In the genomic region with DNA sequence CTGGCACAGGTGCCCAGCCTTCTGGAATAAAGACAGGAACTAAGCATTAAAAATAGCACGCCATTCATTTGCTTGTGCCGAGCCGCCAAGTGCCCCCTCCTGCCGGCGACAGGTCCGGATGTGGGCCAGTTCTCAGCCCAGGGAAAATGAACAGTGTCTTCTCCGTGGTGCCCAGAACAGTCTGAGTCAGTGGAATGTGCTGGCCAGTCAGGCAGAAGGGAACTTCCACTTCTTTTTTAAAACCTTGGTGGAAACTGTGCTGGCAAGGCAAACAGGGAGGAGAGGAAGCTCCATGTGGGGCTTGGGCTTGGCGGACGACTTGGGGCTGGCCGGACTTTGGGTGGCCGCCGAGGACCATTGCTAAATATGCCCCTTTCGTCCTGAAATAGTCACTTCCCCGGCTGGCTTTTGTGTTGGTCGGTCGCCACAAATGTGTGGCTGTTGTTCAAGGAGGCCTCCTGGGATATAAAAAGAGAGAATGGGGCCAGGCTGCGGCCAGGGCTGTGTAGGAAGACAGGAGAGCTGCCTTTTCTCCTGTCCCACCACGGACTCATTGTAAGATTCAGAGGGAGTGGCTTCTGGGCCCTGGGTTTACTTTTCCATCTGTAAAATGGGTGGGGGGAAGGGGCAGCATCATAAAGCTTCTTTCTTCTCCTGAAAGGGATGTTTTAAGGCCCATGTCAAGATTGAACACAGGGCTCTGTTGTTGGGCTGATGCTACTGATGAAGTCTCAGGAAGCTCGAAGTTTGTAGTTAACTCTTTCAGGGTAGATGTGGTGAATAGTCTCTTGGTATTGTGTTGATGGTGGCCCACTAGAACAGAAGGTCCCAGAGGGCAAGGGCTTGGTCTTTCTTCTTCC, we compare ENCODE assay signal across 8 cellular contexts.
A peak's percentile ranks its signal among the peaks of the same experiment; 100 is the strongest.
DNase-seq lines count a peak whose midpoint lies in the region; ATAC-seq and TF ChIP-seq lines count a peak whose summit lies in the region.

No MANE protein-coding gene starts in this region.

- peaks cover 47% of the 10 kb centered on the region for H3K36me3 Mint-ChIP-seq in stimulated activated effector memory CD8-positive, alpha-beta T cell treated with anti-CD3 and anti-CD28 coated beads, Interleukin-12 subunit alpha, Interleukin-12 subunit beta, amount 100 ng/mL, for 72 hours

- DNase-seq in activated gamma-delta T cell treated with Interleukin-2 at 50 U/mL for 16 hours (peak; percentile 7), activated gamma-delta T cell (lab: John Stamatoyannopoulos, UW) (no peak), amygdala (lab: John Stamatoyannopoulos, UW) (peak in 42 of 56 donors; percentile 27 to 82 (median 58)), inferior parietal cortex (ENCODE audit: extremely low spot score) (peak; percentile 45), hepatocyte (ENCODE audit: low spot score) (no peak), DMS53 (lab: John Stamatoyannopoulos, UW) (no peak)
- DNase-seq in stimulated activated effector memory CD8-positive, alpha-beta T cell treated with anti-CD3 and anti-CD28 coated beads, Interleukin-12 subunit alpha, Interleukin-12 subunit beta, amount 100 ng/mL, for 72 hours (ENCODE audit: low spot score in 2 of 2) = no peak

- WGBS in hepatocyte (ENCODE audit: low lambda C conversion rate, missing lambda C conversion rate) = 73% methylated on average over 19 of the region's 19 CpGs

- H3K4me2 ChIP-seq in hepatocyte = no peak overlapping the region

- ATAC-seq in stimulated activated effector memory CD8-positive, alpha-beta T cell treated with anti-CD3 and anti-CD28 coated beads, Interleukin-12 subunit alpha, Interleukin-12 subunit beta, amount 100 ng/mL, for 72 hours = peak; percentile 80
- no peak for ATAC-seq in HG03469 (IDR thresholded peaks at IDR 0.05; ENCODE audit: unreplicated experiment)

- peaks cover 24% of the 10 kb centered on the region for H3K79me2 ChIP-seq in hepatocyte

- H3K9me2 ChIP-seq in hepatocyte (replicated peaks; ENCODE audit: insufficient read depth) = no peaks in the 10 kb centered on the region

- H3K4me1 ChIP-seq in hepatocyte (ENCODE audit: insufficient read depth) = no peaks in the 10 kb centered on the region

- H3K4me1 Mint-ChIP-seq in stimulated activated effector memory CD8-positive, alpha-beta T cell treated with anti-CD3 and anti-CD28 coated beads, Interleukin-12 subunit alpha, Interleukin-12 subunit beta, amount 100 ng/mL, for 72 hours = peaks cover 65% of the 10 kb centered on the region

- no peaks in the 10 kb centered on the region for H3K36me3 ChIP-seq in hepatocyte (replicated peaks; ENCODE audit: insufficient read depth, low read depth)

- H3K4me3 Mint-ChIP-seq in stimulated activated effector memory CD8-positive, alpha-beta T cell treated with anti-CD3 and anti-CD28 coated beads, Interleukin-12 subunit alpha, Interleukin-12 subunit beta, amount 100 ng/mL, for 72 hours = no peak overlapping the region

- no peak for TF ChIP-seq CTCF in hepatocyte (IDR thresholded peaks at IDR 0.05; ENCODE audit: poor library complexity)

- no peaks in the 10 kb centered on the region for H3K27me3 ChIP-seq in hepatocyte

- no peak overlapping the region for H3K27ac ChIP-seq in hepatocyte

- peak overlapping the region; percentile 65 for H3K27ac Mint-ChIP-seq in stimulated activated effector memory CD8-positive, alpha-beta T cell treated with anti-CD3 and anti-CD28 coated beads, Interleukin-12 subunit alpha, Interleukin-12 subunit beta, amount 100 ng/mL, for 72 hours

- H3K9me3 ChIP-seq in hepatocyte (ENCODE audit: low read depth) = no peaks in the 10 kb centered on the region

- no peak overlapping the region for H3K4me3 ChIP-seq in hepatocyte

- no peaks in the 10 kb centered on the region for H4K20me1 ChIP-seq in hepatocyte (ENCODE audit: insufficient read depth, poor library complexity, severe bottlenecking)

- no peak overlapping the region for H2AFZ ChIP-seq in hepatocyte

- no peaks in the 10 kb centered on the region for H3K9me3 Mint-ChIP-seq in stimulated activated effector memory CD8-positive, alpha-beta T cell treated with anti-CD3 and anti-CD28 coated beads, Interleukin-12 subunit alpha, Interleukin-12 subunit beta, amount 100 ng/mL, for 72 hours

Comparison
In these comparisons a context has a peak if more than half of its experiments do, and no peak if none do; other contexts are left out.
1. DNase-seq: peak in activated gamma-delta T cell treated with Interleukin-2 at 50 U/mL for 16 hours (single experiment), amygdala (42 of 56) and inferior parietal cortex (single experiment); none in activated gamma-delta T cell (single experiment), stimulated activated effector memory CD8-positive, alpha-beta T cell treated with anti-CD3 and anti-CD28 coated beads, Interleukin-12 subunit alpha, Interleukin-12 subunit beta, amount 100 ng/mL, for 72 hours (0 of 2), hepatocyte (single experiment) and DMS53 (single experiment).